23 cellular contexts compared by ENCODE assay signal in the genomic region with DNA sequence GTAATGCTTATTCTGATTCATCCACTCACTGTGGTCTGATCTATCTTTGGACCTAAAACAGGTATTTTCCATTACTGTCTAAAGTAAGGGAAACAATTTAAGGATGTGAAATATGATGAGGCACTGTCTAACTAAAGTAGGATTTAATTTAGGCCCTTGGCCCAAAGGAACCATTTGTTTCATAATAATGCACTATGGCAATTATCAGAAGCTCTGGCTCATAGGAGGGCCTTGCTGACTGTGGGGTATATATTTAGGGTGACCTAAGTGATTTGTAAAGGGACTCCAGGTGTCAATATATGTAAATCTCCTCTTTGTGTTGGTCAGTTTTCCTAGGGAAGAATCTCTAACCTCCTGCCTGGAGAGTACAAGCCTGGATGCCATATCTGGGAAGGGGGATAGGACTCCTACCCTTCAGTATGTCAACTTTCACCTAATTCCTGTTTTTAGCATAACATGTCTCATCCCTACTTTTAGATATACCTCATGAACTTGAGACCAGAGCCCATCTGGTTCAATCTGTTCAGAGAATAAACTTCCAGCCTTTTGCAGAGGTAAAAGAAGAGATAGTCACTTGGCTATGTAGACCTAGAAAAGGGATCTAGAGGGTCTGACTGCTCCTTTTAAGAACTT.
"Had no signal": no experiment of that assay in that cellular context is flagged by ENCODE, and none has a peak within 500 bp of the region (broad histone marks: within the 10 kb centered on the region; RNA-seq: fewer than 3 reads in every experiment).

No MANE protein-coding gene starts in this region.

- H3K9me3 ChIP-seq: MG63, SJSA1 had no signal

- DNase-seq: IMR-90; Karpas-422; KG1; MG63; NCI-H1092; NCI-H1105 treated with DMSO at 0.1 percent for 48 hours; NCI-H1417 treated with DMSO at 0.1 percent for 48 hours; NCI-H146; NCI-H1694 treated with DMSO at 0.1 percent for 48 hours; NCI-H1930; NCI-H2081; NCI-H2107; NCI-H2227 treated with DMSO at 0.1 percent for 48 hours; NCI-H526 treated with DMSO at 0.1 percent for 48 hours; NCI-H748 treated with DMSO at 0.1 percent for 48 hours; NK-92 treated with Interleukin-12 subunit alpha and Interleukin-12 subunit beta, amount 100 ng/mL, for 24 hours; PC-3; SIG-M5 had no signal

- ATAC-seq: HepG2, Panc1, PC-3 had no signal

- H3K27ac ChIP-seq: RWPE1, SJSA1, SK-N-MC had no signal

- FAIRE-seq: HepG2 had no signal

- H3K4me3 ChIP-seq: MG63, SJSA1, SK-N-MC had no signal

- H3K4me1 ChIP-seq: SJSA1 had no signal

- H3K27me3 ChIP-seq: MG63, SJSA1 had no signal
